15 cellular contexts compared by ENCODE assay signal in genomic region chr6:958531-958930, GRCh38.
DNase-seq lines count a peak whose midpoint lies in the region; ATAC-seq and TF ChIP-seq lines count a peak whose summit lies in the region.
"Had no signal": no experiment of that assay in that cellular context is flagged by ENCODE, and none has a peak within 500 bp of the region (broad histone marks: within the 10 kb centered on the region; RNA-seq: fewer than 3 reads in every experiment).

No MANE protein-coding gene starts in this region.

- no peak overlapping the region for H2BK15ac ChIP-seq in IMR-90 (ENCODE audit: low read depth, low read length)
- no peak overlapping the region for H2BK15ac ChIP-seq in mesenchymal stem cell (ENCODE audit: low read depth, poor library complexity, severe bottlenecking)

- H3K27me3 ChIP-seq in IMR-90 (ENCODE audit: control insufficient read depth, insufficient read depth, low read length), result no peaks in the 10 kb centered on the region; the same call in 1 of the 2 replicates
- peaks cover 0 to 13% of the 10 kb centered on the region in 2 experiments for H3K27me3 ChIP-seq in mesenchymal stem cell (ENCODE audit: control insufficient read depth in 1 of 2, insufficient read depth in 1 of 2, low read length in 2 of 2)
- no peaks in the 10 kb centered on the region for H3K27me3 ChIP-seq in aorta (ENCODE audit: control insufficient read depth in 1 of 2, insufficient read depth in 2 of 2, low read length in 1 of 2)

- H3K9ac ChIP-seq in IMR-90 (ENCODE audit: low read depth, low read length), result no peak overlapping the region
- peak overlapping the region; percentile 51 for H3K9ac ChIP-seq in mesenchymal stem cell (ENCODE audit: low read length)

- H3K27ac ChIP-seq in IMR-90 (ENCODE audit: insufficient read depth, low read length) (no peak overlapping the region), mesenchymal stem cell (ENCODE audit: low read length, poor library complexity, severe bottlenecking) (no peak overlapping the region), aorta (ENCODE audit: low read depth in 1 of 2, low read length in 2 of 2) (no peak overlapping the region)

- ATAC-seq in IMR-90 (ENCODE audit: low read depth) (peak; percentile 90), GM21390 (IDR thresholded peaks at IDR 0.05; ENCODE audit: unreplicated experiment) (no peak), aorta (ENCODE audit: low FRiP score) (no peak), GM19023 (IDR thresholded peaks at IDR 0.05; ENCODE audit: unreplicated experiment) (no peak)
- ATAC-seq: activated CD4-positive, CD25-positive, alpha-beta regulatory T cell treated with anti-CD3 and anti-CD28 coated beads, Interleukin-2, amount 50 U/mL, for 24 hours had no signal

- H3K4me1 ChIP-seq in IMR-90 (ENCODE audit: control insufficient read depth, insufficient read depth, low read length) (no peaks in the 10 kb centered on the region), mesenchymal stem cell (ENCODE audit: control insufficient read depth, insufficient read depth, low read depth, low read length) (no peaks in the 10 kb centered on the region), aorta (ENCODE audit: control insufficient read depth in 1 of 2, insufficient read depth in 2 of 2, low read length in 2 of 2) (no peaks in the 10 kb centered on the region)

- no peaks in the 10 kb centered on the region for H4K20me1 ChIP-seq in IMR-90 (ENCODE audit: insufficient read depth, low read length)

- H2BK120ac ChIP-seq in IMR-90 (ENCODE audit: low read depth, low read length), result no peak overlapping the region
- no peak overlapping the region for H2BK120ac ChIP-seq in mesenchymal stem cell (ENCODE audit: low read depth, low read length)

- TF ChIP-seq RAD21 in IMR-90 (IDR thresholded peaks at IDR 0.05; ENCODE audit: low read length), result no peak

- H2BK12ac ChIP-seq in mesenchymal stem cell (ENCODE audit: low read length in 2 of 2), result no peak overlapping the region

- no peaks in the 10 kb centered on the region for H3K36me3 ChIP-seq in IMR-90 (ENCODE audit: control insufficient read depth, insufficient read depth, low read length)
- no peaks in the 10 kb centered on the region for H3K36me3 ChIP-seq in mesenchymal stem cell (ENCODE audit: control insufficient read depth in 1 of 2, insufficient read depth in 2 of 2, low read depth in 1 of 2, low read length in 2 of 2)
- no peaks in the 10 kb centered on the region for H3K36me3 ChIP-seq in aorta (ENCODE audit: control insufficient read depth in 1 of 2, insufficient read depth in 2 of 2, low read length in 1 of 2)

- H2AFZ ChIP-seq in IMR-90 (replicated peaks; ENCODE audit: low read length, poor library complexity) (no peak overlapping the region), mesenchymal stem cell (ENCODE audit: low read depth, low read length) (no peak overlapping the region)

- no peak overlapping the region for H2AK9ac ChIP-seq in IMR-90 (replicated peaks; ENCODE audit: low read depth, low read length, poor library complexity)

- H2BK5ac ChIP-seq in IMR-90 (ENCODE audit: low read depth, low read length, poor library complexity, severe bottlenecking) (no peak overlapping the region), mesenchymal stem cell (ENCODE audit: low read depth, low read length, poor library complexity, severe bottlenecking) (no peak overlapping the region)

- CTCF ChIA-PET in IMR-90 (lab: Yijun Ruan, JAX), result interaction anchor here (0.6 kb wide), 1 partner anchor 1887 kb away, joined by 5 read pairs; no protein-coding TSS in a partner anchor

- H4K5ac ChIP-seq in IMR-90 (ENCODE audit: low read depth, low read length), result no peak overlapping the region

- H3K9me3 ChIP-seq in IMR-90 (ENCODE audit: control insufficient read depth, insufficient read depth, low read length), result no peaks in the 10 kb centered on the region
- H3K9me3 ChIP-seq in mesenchymal stem cell (ENCODE audit: control insufficient read depth, low read length), result no peaks in the 10 kb centered on the region
- no peaks in the 10 kb centered on the region for H3K9me3 ChIP-seq in aorta (ENCODE audit: control insufficient read depth, low read length)

- no peak for TF ChIP-seq POLR2A in IMR-90 (IDR thresholded peaks at IDR 0.05; ENCODE audit: low read depth, low read length)

- no TSS peak for BruUV-seq in IMR-90 (replicated peaks; lab: Mats Ljungman, UMichigan)

- H4K91ac ChIP-seq in IMR-90 (ENCODE audit: insufficient read depth, low read depth, low read length), result no peak overlapping the region
- no peak overlapping the region for H4K91ac ChIP-seq in mesenchymal stem cell (ENCODE audit: low read length)

- intact Hi-C loops in IMR-90 (cut with micrococcal nuclease) (no loop called here), aorta (cut with DNase I) (no loop called here)

- no peak for TF ChIP-seq CTCF in IMR-90 (conservative IDR thresholded peaks at IDR 0.05; ENCODE audit: low read depth, low read length)

- H3K4ac ChIP-seq in IMR-90 (ENCODE audit: low read depth, low read length) (no peak overlapping the region), mesenchymal stem cell (ENCODE audit: low read depth in 1 of 2, low read length in 2 of 2) (no peak overlapping the region)

- H3K4me3 ChIP-seq in IMR-90 (ENCODE audit: insufficient read depth, low read depth, low read length) (no peak overlapping the region), mesenchymal stem cell (ENCODE audit: insufficient read depth in 1 of 2, low read depth in 1 of 2, low read length in 2 of 2) (no peak overlapping the region), aorta (ENCODE audit: low read length in 2 of 2) (no peak overlapping the region)

- no CpG with 5 or more reads among the region's 6 CpGs for WGBS in IMR-90 (ENCODE audit: extremely low coverage in 2 of 2, insufficient read length in 1 of 2), 2 experiments
- WGBS in mesenchymal stem cell, result 21% methylated on average over 2 of the region's 6 CpGs
- 78% methylated on average over 6 of the region's 6 CpGs for WGBS in aorta, 2 donors

- dilution Hi-C loops in IMR-90 (cut with HindIII; ENCODE audit: low sequenced_read_pairs, unreplicated experiment), result no loop called here

- peak overlapping the region; percentile 77; the same call in 1 of the 2 replicates for H2BK20ac ChIP-seq in IMR-90 (ENCODE audit: low read depth, low read length)

- H2AK5ac ChIP-seq in IMR-90 (ENCODE audit: low read depth, low read length) (no peak overlapping the region), mesenchymal stem cell (ENCODE audit: low read length, severe bottlenecking) (no peak overlapping the region)

- DNase-seq in COLO829 (ENCODE audit: low spot score) (peak; percentile 83), IMR-90 (peak; percentile 89), astrocyte of the hippocampus (ENCODE audit: low read depth, low spot score) (peak; percentile 62), mesenchymal stem cell (peak; percentile 56), NCI-H510A treated with DMSO at 0.1 percent for 48 hours (lab: John Stamatoyannopoulos, UW) (no peak), aorta (no peak)
- DNase-seq: activated T-cell treated with anti-CD3 and anti-CD28 coated beads, Interleukin-2, amount 50 U/mL, for 48 hours; CD4-positive, CD25-positive, alpha-beta regulatory T cell; NCI-H1417; NCI-H510A; stimulated activated CD4-positive, alpha-beta T cell treated with anti-CD3 and anti-CD28 coated beads, Interleukin-4, amount 100 ng/mL, for 1 hour; stimulated activated naive CD4-positive, alpha-beta T cell had no signal

- H3K18ac ChIP-seq in IMR-90 (ENCODE audit: low read depth, low read length) (no peak overlapping the region), mesenchymal stem cell (ENCODE audit: low read depth in 1 of 2, low read length in 2 of 2) (no peak overlapping the region)

- POLR2A ChIA-PET in IMR-90 (lab: Charles Lee; ENCODE audit: unreplicated experiment), result interaction anchor here (0.6 kb wide), 1 partner anchor 75 kb away, joined by 3 read pairs; no protein-coding TSS in a partner anchor

- H3K14ac ChIP-seq in IMR-90 (replicated peaks; ENCODE audit: low read depth, low read length) (no peak overlapping the region), mesenchymal stem cell (ENCODE audit: low read length in 2 of 2) (no peak overlapping the region)

- H3K79me1 ChIP-seq in IMR-90 (ENCODE audit: low read depth in 1 of 2, low read length in 2 of 2), result no peaks in the 10 kb centered on the region
- no peaks in the 10 kb centered on the region for H3K79me1 ChIP-seq in mesenchymal stem cell (replicated peaks; ENCODE audit: low read length, poor library complexity, severe bottlenecking)

- H3K4me2 ChIP-seq in IMR-90 (ENCODE audit: low read depth, low read length) (no peak overlapping the region), mesenchymal stem cell (ENCODE audit: low read length, poor library complexity, severe bottlenecking) (no peak overlapping the region)

- H4K8ac ChIP-seq in IMR-90 (ENCODE audit: low read depth in 2 of 2, low read length in 2 of 2), result no peak overlapping the region
- H4K8ac ChIP-seq in mesenchymal stem cell (ENCODE audit: low read length), result no peak overlapping the region

- H3K9me1 ChIP-seq in IMR-90 (ENCODE audit: insufficient read depth, low read length), result no peaks in the 10 kb centered on the region; the same call in 1 of the 2 replicates

- H3K23ac ChIP-seq in IMR-90 (ENCODE audit: low read depth, low read length) (no peak overlapping the region), mesenchymal stem cell (ENCODE audit: low read length in 2 of 2) (no peak overlapping the region)

- no peak overlapping the region for H3K56ac ChIP-seq in IMR-90 (ENCODE audit: extremely low read depth, insufficient read depth, low read length)

- in situ Hi-C loops in IMR-90 (cut with MboI; ENCODE audit: low sequenced_read_pairs), result no loop called here

TF ChIP-seq in IMR-90, 13 proteins besides CTCF, POLR2A, EP300 and RAD21 (continues in another document):
- TF ChIP-seq RFX5 (IDR thresholded peaks at IDR 0.05; ENCODE audit: low read depth, low read length) (no peak), ELK1 (IDR thresholded peaks at IDR 0.05; ENCODE audit: borderline replicate concordance, low read depth, low read length) (no peak), CEBPB (IDR thresholded peaks at IDR 0.05; ENCODE audit: low read depth, low read length) (no peak), MXI1 (IDR thresholded peaks at IDR 0.05; ENCODE audit: borderline replicate concordance, low read depth, low read length) (no peak), BHLHE40 (IDR thresholded peaks at IDR 0.05; ENCODE audit: low read depth, low read length) (peak; percentile 88), NFE2L2 (IDR thresholded peaks at IDR 0.05; ENCODE audit: low read depth, low read length) (no peak), FOS (IDR thresholded peaks at IDR 0.05; ENCODE audit: low read depth, low read length) (peak; percentile 59; the same call in 1 of the 2 replicates), MAZ (IDR thresholded peaks at IDR 0.05; ENCODE audit: borderline replicate concordance, low read depth, low read length) (no peak)

Comparison
In these comparisons a context has a peak if more than half of its experiments do, and no peak if none do; other contexts are left out.
1. DNase-seq: peak in COLO829 (single experiment), IMR-90 (single experiment), astrocyte of the hippocampus (single experiment) and mesenchymal stem cell (single experiment); none in NCI-H510A treated with DMSO at 0.1 percent for 48 hours (single experiment) and aorta (0 of 2).